In the genomic region with DNA sequence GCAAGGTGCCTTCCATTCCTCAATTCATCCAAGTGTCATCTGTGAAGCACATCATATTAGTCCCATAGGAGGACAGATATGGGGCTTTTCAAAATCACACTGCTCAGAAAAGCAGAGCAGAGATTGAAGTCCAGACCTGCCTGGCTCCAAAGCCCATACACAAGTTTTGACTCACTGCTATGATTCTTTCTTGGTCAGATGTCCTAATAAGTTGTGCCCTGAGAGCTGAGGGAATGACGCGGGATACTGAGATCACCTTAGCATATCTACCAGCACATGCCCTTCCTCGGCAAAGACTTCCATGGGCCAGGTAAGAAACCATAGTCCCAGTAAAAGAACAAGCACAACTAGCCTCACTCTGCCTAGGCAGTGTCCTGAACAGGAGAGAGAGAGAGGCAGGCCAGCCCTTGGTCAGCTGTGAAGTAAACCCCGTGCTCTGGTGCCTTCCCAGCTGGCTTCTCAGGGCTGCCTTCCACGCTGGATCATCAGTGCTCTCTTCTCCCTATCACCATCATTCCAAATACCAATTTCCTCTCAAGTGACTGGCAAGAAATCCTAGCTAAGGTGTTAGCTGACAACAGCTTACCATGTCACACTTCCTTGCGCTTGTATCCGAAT, we compare ENCODE assay signal across 20 cellular contexts.
DNase-seq lines count a peak whose midpoint lies in the region; FAIRE-seq and TF ChIP-seq lines count a peak whose summit lies in the region.
"Had no signal": no experiment of that assay in that cellular context is flagged by ENCODE, and none has a peak within 500 bp of the region (broad histone marks: within the 10 kb centered on the region; RNA-seq: fewer than 3 reads in every experiment).

No MANE protein-coding gene starts in this region.

- no peaks in the 10 kb centered on the region for H3K79me2 ChIP-seq in neural progenitor cell (ENCODE audit: low read depth)

- H3K4me3 Mint-ChIP-seq in neural progenitor cell = no peak overlapping the region
- H3K4me3 Mint-ChIP-seq: CD4-positive, CD25-positive, alpha-beta regulatory T cell; IgD-negative memory B cell had no signal

- no peaks in the 10 kb centered on the region for H3K9me3 Mint-ChIP-seq in neural progenitor cell
- H3K9me3 Mint-ChIP-seq: CD4-positive, CD25-positive, alpha-beta regulatory T cell; IgD-negative memory B cell had no signal

- H3F3A ChIP-seq in neural progenitor cell (ENCODE audit: low read depth) = no peaks in the 10 kb centered on the region

- H3K4me1 ChIP-seq in neural progenitor cell = no peaks in the 10 kb centered on the region

- peaks cover 11% of the 10 kb centered on the region for H3K36me3 ChIP-seq in bronchial epithelial cell (ENCODE audit: control insufficient read depth, insufficient read depth, low read length)
- H3K36me3 ChIP-seq in neural progenitor cell = no peaks in the 10 kb centered on the region

- no peak overlapping the region for H3K4me2 ChIP-seq in neural progenitor cell

- H3K9ac ChIP-seq in neural progenitor cell = no peak overlapping the region

- H3K4me3 ChIP-seq in bronchial epithelial cell (ENCODE audit: low read depth, low read length) (no peak overlapping the region), epithelial cell of esophagus (ENCODE audit: low read length) (no peak overlapping the region), neural progenitor cell (no peak overlapping the region), coronary artery (no peak overlapping the region)

- no peaks in the 10 kb centered on the region for H4K20me1 ChIP-seq in neural progenitor cell (ENCODE audit: low read depth)

- peak overlapping the region; percentile 22 for H3K27ac Mint-ChIP-seq in neural progenitor cell
- H3K27ac Mint-ChIP-seq: IgD-negative memory B cell had no signal

- no peaks in the 10 kb centered on the region for H3K27me3 Mint-ChIP-seq in neural progenitor cell (ENCODE audit: insufficient read depth, low read depth)
- H3K27me3 Mint-ChIP-seq: CD4-positive, CD25-positive, alpha-beta regulatory T cell; IgD-negative memory B cell had no signal

- TF ChIP-seq CTCF in bronchial epithelial cell (IDR thresholded peaks at IDR 0.05; ENCODE audit: insufficient read depth, low read length, severe bottlenecking) (no peak), epithelial cell of esophagus (IDR thresholded peaks at IDR 0.05; ENCODE audit: insufficient read depth, low read depth, low read length, missing control alignments) (no peak), neural progenitor cell (IDR thresholded peaks at IDR 0.05) (no peak), coronary artery (IDR thresholded peaks at IDR 0.05) (no peak)

- no peak overlapping the region for H2AFZ ChIP-seq in neural progenitor cell (replicated peaks)

- peak; percentile 79 for FAIRE-seq in bronchial epithelial cell (lab: Jason Lieb, UNC)
- FAIRE-seq: GM19239, H54, RCC 7860 had no signal

- H3K36me3 Mint-ChIP-seq in neural progenitor cell = peaks cover 2% of the 10 kb centered on the region

- no peaks in the 10 kb centered on the region for H3K9me3 ChIP-seq in neural progenitor cell (ENCODE audit: low read depth)

- no peaks in the 10 kb centered on the region for H3K27me3 ChIP-seq in bronchial epithelial cell (ENCODE audit: control insufficient read depth, insufficient read depth, low read length)
- H3K27me3 ChIP-seq in neural progenitor cell = no peaks in the 10 kb centered on the region

- peaks cover 7% of the 10 kb centered on the region for H3K4me1 Mint-ChIP-seq in neural progenitor cell
- H3K4me1 Mint-ChIP-seq: CD4-positive, CD25-positive, alpha-beta regulatory T cell; IgD-negative memory B cell had no signal

- DNase-seq in bronchial epithelial cell (ENCODE audit: low read depth) = peak; percentile 27
- DNase-seq in epithelial cell of esophagus (ENCODE audit: low read depth) = peak; percentile 23
- no peak for DNase-seq in neural progenitor cell (ENCODE audit: low spot score)
- DNase-seq in stimulated activated CD4-positive, alpha-beta T cell treated with anti-CD3 and anti-CD28 coated beads, Interleukin-1b, Interleukin-23, amount 100 ng/mL, for 48 hours = no peak
- no peak for DNase-seq in midbrain (lab: John Stamatoyannopoulos, UW)
- DNase-seq in coronary artery (ENCODE audit: low spot score) = no peak
- DNase-seq: CD4-positive, CD25-positive, alpha-beta regulatory T cell; EL; GF-D8; NCI-H1105; NCI-H146; NCI-H2029; NCI-H226; NCI-H510A treated with DMSO at 0.1 percent for 48 hours; NCI-H774 had no signal

- H3K27ac ChIP-seq in neural progenitor cell (no peak overlapping the region), temporal lobe (ENCODE audit: low read depth, low read length) (peak overlapping the region; percentile 48), coronary artery (no peak overlapping the region)

Comparison
In these comparisons a context has a peak if more than half of its experiments do, and no peak if none do; other contexts are left out.
1. DNase-seq: peak in bronchial epithelial cell (single experiment) and epithelial cell of esophagus (single experiment); none in neural progenitor cell (single experiment), stimulated activated CD4-positive, alpha-beta T cell treated with anti-CD3 and anti-CD28 coated beads, Interleukin-1b, Interleukin-23, amount 100 ng/mL, for 48 hours (single experiment), midbrain (single experiment) and coronary artery (single experiment).